In the genomic region with DNA sequence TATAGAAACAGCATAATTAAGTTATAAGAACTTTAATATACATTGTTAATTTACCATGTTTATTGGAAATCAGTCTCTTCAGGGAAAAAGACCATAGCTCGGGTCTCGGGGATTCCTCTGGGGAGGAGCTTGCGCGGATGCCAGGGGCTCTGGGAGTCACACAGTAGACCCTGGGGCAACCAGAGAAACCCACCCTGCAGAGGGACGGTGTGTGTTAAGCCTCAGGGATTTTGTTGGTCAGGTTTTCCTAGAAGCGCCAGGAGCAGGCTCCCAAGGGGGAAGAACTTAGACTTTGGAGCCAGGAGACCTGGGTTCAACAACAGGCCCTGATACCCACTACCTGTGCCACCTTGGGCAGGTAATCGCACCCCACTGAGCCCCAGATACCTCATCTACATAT, we compare ENCODE assay signal across 20 cellular contexts.
"Had no signal": no experiment of that assay in that cellular context is flagged by ENCODE, and none has a peak within 500 bp of the region (broad histone marks: within the 10 kb centered on the region; RNA-seq: fewer than 3 reads in every experiment).

No MANE protein-coding gene starts in this region.

- H3K9me3 ChIP-seq: gastroesophageal sphincter, heart left ventricle, left ventricle myocardium inferior, lower lobe of right lung, mucosa of descending colon had no signal

- H3K4me1 ChIP-seq: foreskin keratinocyte, gastroesophageal sphincter, heart left ventricle, left ventricle myocardium inferior, lower lobe of right lung had no signal

- H3K4me3 ChIP-seq: coronary artery, dorsolateral prefrontal cortex, gastroesophageal sphincter, heart left ventricle, hepatocyte, left ventricle myocardium inferior, lower lobe of right lung, mucosa of descending colon had no signal

- H3K27ac ChIP-seq: coronary artery, dorsolateral prefrontal cortex, epithelial cell of prostate, foreskin keratinocyte, gastroesophageal sphincter, heart left ventricle, hepatocyte, left ventricle myocardium inferior, lower lobe of right lung had no signal

- H3K27me3 ChIP-seq: foreskin keratinocyte, hepatocyte had no signal

- DNase-seq: central memory CD4-positive, alpha-beta T cell; dermis blood vessel endothelial cell; dorsolateral prefrontal cortex; effector CD4-positive, alpha-beta T cell; effector memory CD8-positive, alpha-beta T cell; endodermal cell; erythroblast; foreskin keratinocyte; heart left ventricle; kidney; kidney glomerular epithelial cell; left colon; left ventricle myocardium inferior; lower lobe of right lung; mesenchymal stem cell; mucosa of descending colon had no signal

- H2AFZ ChIP-seq: hepatocyte had no signal

- H3K79me2 ChIP-seq: hepatocyte had no signal

- H3K36me3 ChIP-seq: gastroesophageal sphincter, heart left ventricle, left ventricle myocardium inferior, lower lobe of right lung had no signal

- H3K4me2 ChIP-seq: hepatocyte had no signal
